Comparison of ENCODE assay signal across 9 cellular contexts in the genomic region with DNA sequence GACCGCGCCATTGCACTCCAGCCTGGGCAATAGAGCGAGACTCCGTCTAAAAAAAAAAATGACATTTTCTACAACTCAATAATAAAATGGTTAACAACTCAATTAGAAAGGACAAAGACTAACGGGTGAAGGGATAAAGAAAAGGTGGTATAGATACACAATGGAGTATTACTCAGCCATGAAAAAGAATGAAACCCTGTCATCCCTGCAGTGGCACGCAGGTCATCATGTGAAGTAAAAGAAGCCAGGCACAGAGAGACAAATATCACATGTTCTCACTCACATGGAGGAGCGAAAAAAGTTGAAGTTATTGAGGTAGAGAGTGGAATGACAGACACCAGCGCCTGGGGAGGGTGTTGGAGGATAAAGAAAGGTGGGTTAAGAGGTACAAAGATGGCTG. TPM values are rescaled to one million over a fixed set of nuclear protein-coding genes. Genes with fewer than 3 reads are reported as not detected.
"Had no signal": no experiment of that assay in that cellular context is flagged by ENCODE, and none has a peak within 500 bp of the region (broad histone marks: within the 10 kb centered on the region; RNA-seq: fewer than 3 reads in every experiment).

No MANE protein-coding gene starts in this region.

- H3K4me3 ChIP-seq: GM12878 had no signal

- FAIRE-seq: G401.6, GM12878, GM12891, GM12892, GM18507, GM19239 had no signal

- DNase-seq: GDM1, GF-D8 had no signal

- ATAC-seq: GM12878 had no signal

RNA-seq across cellular contexts. Expression of a gene that starts 39.0 kb away (rescaled TPM):
- total RNA-seq: G401, GM12878 had no signal
